ENCODE assay signal across 10 cellular contexts in genomic region chr11:60563553-60564235, GRCh38. TPM values are rescaled to one million over a fixed set of nuclear protein-coding genes. Genes with fewer than 3 reads are reported as not detected.
A peak's percentile ranks its signal among the peaks of the same experiment; 100 is the strongest.
DNase-seq lines count a peak whose midpoint lies in the region; ATAC-seq, FAIRE-seq and TF ChIP-seq lines count a peak whose summit lies in the region.
"Had no signal": no experiment of that assay in that cellular context is flagged by ENCODE, and none has a peak within 500 bp of the region (broad histone marks: within the 10 kb centered on the region; RNA-seq: fewer than 3 reads in every experiment).

No MANE protein-coding gene starts in this region.

- peak overlapping the region; percentile 73 for H3K27ac Mint-ChIP-seq in astrocyte (ENCODE audit: unreplicated experiment)

- H3K4me3 Mint-ChIP-seq in astrocyte (ENCODE audit: unreplicated experiment), result no peak overlapping the region

- H3K9ac ChIP-seq in astrocyte (ENCODE audit: low read length), result no peak overlapping the region
- H3K9ac ChIP-seq: KMS-11 had no signal

- peaks cover 4% of the 10 kb centered on the region for H3K9me3 ChIP-seq in astrocyte (ENCODE audit: insufficient read depth, low read depth, low read length)

- FAIRE-seq in astrocyte (lab: Jason Lieb, UNC), result no peak

- TF ChIP-seq CTCF in AG10803 (conservative IDR thresholded peaks at IDR 0.05; ENCODE audit: low read length), result no peak
- TF ChIP-seq CTCF in GM13976 (IDR thresholded peaks at IDR 0.05; ENCODE audit: borderline replicate concordance, control extremely low read depth, extremely low read depth, insufficient read depth, missing control alignments), result no peak
- TF ChIP-seq CTCF in astrocyte (IDR thresholded peaks at IDR 0.05; ENCODE audit: insufficient read depth, low read depth, low read length), result no peak

- no peaks in the 10 kb centered on the region for H4K20me1 ChIP-seq in astrocyte (ENCODE audit: insufficient read depth, low read length)

- no peaks in the 10 kb centered on the region for H3K4me1 ChIP-seq in astrocyte (ENCODE audit: insufficient read depth, low read length)

- no peaks in the 10 kb centered on the region for H3K36me3 Mint-ChIP-seq in astrocyte (ENCODE audit: low read depth, unreplicated experiment)

- H3K4me2 ChIP-seq in astrocyte (ENCODE audit: low read length), result no peak overlapping the region
- H3K4me2 ChIP-seq: KMS-11 had no signal

- no peak overlapping the region for H3K27ac ChIP-seq in astrocyte (ENCODE audit: low read depth, low read length)
- H3K27ac ChIP-seq: KMS-11 had no signal

- H2AFZ ChIP-seq in astrocyte (ENCODE audit: low read depth, low read length), result no peak overlapping the region

- DNase-seq in AG10803 (ENCODE audit: low read depth) (peak; percentile 0), GM13976 (ENCODE audit: low spot score) (peak; percentile 4), NCI-H1436 (lab: John Stamatoyannopoulos, UW) (peak; percentile 93), astrocyte (ENCODE audit: low read depth) (no peak), cerebellar nuclear complex (lab: John Stamatoyannopoulos, UW) (no peak), T-helper 9 cell (no peak)
- DNase-seq: GOT3 had no signal

- ATAC-seq in HG02885 (IDR thresholded peaks at IDR 0.05; ENCODE audit: poor library complexity, unreplicated experiment) (no peak), HG02938 (IDR thresholded peaks at IDR 0.05; ENCODE audit: unreplicated experiment) (no peak)

- peaks cover 22% of the 10 kb centered on the region for H3K9me3 Mint-ChIP-seq in astrocyte (ENCODE audit: unreplicated experiment)

- no peak overlapping the region for H3K4me3 ChIP-seq in AG10803 (ENCODE audit: low read length)
- no peak overlapping the region for H3K4me3 ChIP-seq in astrocyte (ENCODE audit: insufficient read depth, low read depth, low read length)

- H3K27me3 Mint-ChIP-seq in astrocyte (ENCODE audit: low read depth, unreplicated experiment), result no peaks in the 10 kb centered on the region

- H3K4me1 Mint-ChIP-seq in astrocyte (ENCODE audit: low read depth, unreplicated experiment), result no peaks in the 10 kb centered on the region

- no peaks in the 10 kb centered on the region for H3K27me3 ChIP-seq in astrocyte (ENCODE audit: insufficient read depth, low read length)

- in situ Hi-C loops in GM13976 (cut with MboI; ENCODE audit: low sequenced_read_pairs, unreplicated experiment), result no loop called here

- no peaks in the 10 kb centered on the region for H3K36me3 ChIP-seq in astrocyte (ENCODE audit: insufficient read depth, low read length)

- H3K79me2 ChIP-seq in astrocyte (ENCODE audit: insufficient read depth, low read length), result no peaks in the 10 kb centered on the region

RNA-seq across cellular contexts. Expression of gene MS4A13, which starts 48.5 kb away (rescaled TPM):
- not detected in 2 replicates for total RNA-seq in astrocyte

Comparison
In these comparisons a context has a peak if more than half of its experiments do, and no peak if none do; other contexts are left out.
1. DNase-seq: peak in AG10803 (single experiment), GM13976 (single experiment) and NCI-H1436 (single experiment); none in astrocyte (single experiment), cerebellar nuclear complex (0 of 2) and T-helper 9 cell (single experiment).